In the genomic region with DNA sequence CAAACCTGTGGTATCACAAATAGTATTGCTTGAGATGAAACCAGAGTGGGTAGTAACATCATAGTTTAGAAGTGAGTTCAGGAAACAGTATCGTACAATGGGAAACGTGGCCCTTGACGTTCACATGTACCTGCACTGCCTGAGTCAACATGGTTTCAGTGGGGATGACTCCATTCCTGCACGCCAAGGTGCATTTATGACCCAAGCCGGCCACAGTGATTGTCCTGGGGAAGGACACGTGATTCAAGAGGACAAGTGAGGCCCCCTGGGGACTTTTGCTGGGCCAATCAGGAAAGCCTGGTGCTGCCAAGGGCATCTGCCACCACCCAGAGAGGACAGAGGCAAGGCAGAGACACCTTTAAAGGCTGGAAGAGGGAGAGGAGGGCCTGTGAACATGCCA, we compare ENCODE assay signal across 14 cellular contexts.
A peak's percentile ranks its signal among the peaks of the same experiment; 100 is the strongest.
DNase-seq lines count a peak whose midpoint lies in the region; ATAC-seq lines count a peak whose summit lies in the region.
"Had no signal": no experiment of that assay in that cellular context is flagged by ENCODE, and none has a peak within 500 bp of the region (broad histone marks: within the 10 kb centered on the region; RNA-seq: fewer than 3 reads in every experiment).

No MANE protein-coding gene starts in this region.

- H3K9me3 Mint-ChIP-seq in activated CD4-positive, alpha-beta memory T cell treated with anti-CD3 and anti-CD28 coated beads for 36 hours, result no peaks in the 10 kb centered on the region
- no peaks in the 10 kb centered on the region for H3K9me3 Mint-ChIP-seq in activated CD4-positive, alpha-beta memory T cell treated with anti-CD3 and anti-CD28 coated beads, Interleukin-2, amount 10 ng/mL, durations not matched to agents 7 days and 5 days
- H3K9me3 Mint-ChIP-seq in activated T-helper 17 cell treated with anti-CD3 and anti-CD28 coated beads, Interleukin-2, amount 50 U/mL, for 72 hours, result no peaks in the 10 kb centered on the region
- H3K9me3 Mint-ChIP-seq: CD4-positive, alpha-beta T cell; HFFc6 had no signal

- H3K4me3 Mint-ChIP-seq in activated CD4-positive, alpha-beta memory T cell treated with anti-CD3 and anti-CD28 coated beads for 36 hours, result no peak overlapping the region
- no peak overlapping the region for H3K4me3 Mint-ChIP-seq in activated CD4-positive, alpha-beta memory T cell treated with anti-CD3 and anti-CD28 coated beads, Interleukin-2, amount 10 ng/mL, durations not matched to agents 7 days and 5 days
- no peak overlapping the region for H3K4me3 Mint-ChIP-seq in activated T-helper 17 cell treated with anti-CD3 and anti-CD28 coated beads, Interleukin-2, amount 50 U/mL, for 72 hours
- H3K4me3 Mint-ChIP-seq: B cell; CD4-positive, alpha-beta T cell; HFFc6 had no signal

- POLR2A ChIA-PET in activated CD4-positive, alpha-beta memory T cell treated with anti-CD3 and anti-CD28 coated beads for 36 hours (lab: Charles Lee), result no interaction called here
- POLR2A ChIA-PET in activated CD4-positive, alpha-beta memory T cell treated with anti-CD3 and anti-CD28 coated beads, Interleukin-2, amount 10 ng/mL, durations not matched to agents 7 days and 5 days (lab: Charles Lee), result no interaction called here

- H3K27me3 Mint-ChIP-seq in activated CD4-positive, alpha-beta memory T cell treated with anti-CD3 and anti-CD28 coated beads for 36 hours, result peaks cover 24% of the 10 kb centered on the region
- H3K27me3 Mint-ChIP-seq in activated CD4-positive, alpha-beta memory T cell treated with anti-CD3 and anti-CD28 coated beads, Interleukin-2, amount 10 ng/mL, durations not matched to agents 7 days and 5 days, result peaks cover 17% of the 10 kb centered on the region
- peaks cover 30% of the 10 kb centered on the region for H3K27me3 Mint-ChIP-seq in activated T-helper 17 cell treated with anti-CD3 and anti-CD28 coated beads, Interleukin-2, amount 50 U/mL, for 72 hours

- no peaks in the 10 kb centered on the region for H3K36me3 Mint-ChIP-seq in activated CD4-positive, alpha-beta memory T cell treated with anti-CD3 and anti-CD28 coated beads for 36 hours
- H3K36me3 Mint-ChIP-seq in activated CD4-positive, alpha-beta memory T cell treated with anti-CD3 and anti-CD28 coated beads, Interleukin-2, amount 10 ng/mL, durations not matched to agents 7 days and 5 days (ENCODE audit: low read depth), result no peaks in the 10 kb centered on the region
- no peaks in the 10 kb centered on the region for H3K36me3 Mint-ChIP-seq in activated T-helper 17 cell treated with anti-CD3 and anti-CD28 coated beads, Interleukin-2, amount 50 U/mL, for 72 hours (ENCODE audit: low read depth)

- H3K27ac Mint-ChIP-seq in activated CD4-positive, alpha-beta memory T cell treated with anti-CD3 and anti-CD28 coated beads for 36 hours, result no peak overlapping the region
- H3K27ac Mint-ChIP-seq in activated CD4-positive, alpha-beta memory T cell treated with anti-CD3 and anti-CD28 coated beads, Interleukin-2, amount 10 ng/mL, durations not matched to agents 7 days and 5 days, result no peak overlapping the region
- H3K27ac Mint-ChIP-seq in activated T-helper 17 cell treated with anti-CD3 and anti-CD28 coated beads, Interleukin-2, amount 50 U/mL, for 72 hours, result peak overlapping the region; percentile 54
- H3K27ac Mint-ChIP-seq: B cell; CD4-positive, alpha-beta T cell; HFFc6 had no signal

- intact Hi-C loops in activated CD4-positive, alpha-beta memory T cell treated with anti-CD3 and anti-CD28 coated beads for 36 hours (cut with micrococcal nuclease), result no loop called here

- ATAC-seq in activated T-helper 17 cell treated with anti-CD3 and anti-CD28 coated beads, Interleukin-2, amount 50 U/mL, for 72 hours (replicated peaks), result peak; percentile 91
- no peak for ATAC-seq in HG03095 (IDR thresholded peaks at IDR 0.05; ENCODE audit: unreplicated experiment)

- peak; percentile 40 for DNase-seq in activated CD4-positive, alpha-beta memory T cell treated with anti-CD3 and anti-CD28 coated beads for 36 hours
- DNase-seq in activated CD4-positive, alpha-beta memory T cell treated with anti-CD3 and anti-CD28 coated beads, Interleukin-2, amount 10 ng/mL, durations not matched to agents 7 days and 5 days, result no peak
- peak; percentile 16 for DNase-seq in stimulated activated CD4-positive, alpha-beta T cell treated with anti-CD3 and anti-CD28 coated beads, Interleukin-15, amount 100 ng/mL, for 24 hours
- DNase-seq in stimulated activated CD4-positive, alpha-beta T cell treated with anti-CD3 and anti-CD28 coated beads, Interleukin-4, amount 100 ng/mL, for 24 hours, result no peak
- no peak for DNase-seq in NCI-H2107 (lab: John Stamatoyannopoulos, UW)
- DNase-seq: C1 segment of cervical spinal cord; Calu3; CD4-positive, alpha-beta T cell; DMS 273 treated with DMSO at 0.1 percent for 48 hours; HCEC 1CT; HFFc6 had no signal

- H3K4me1 Mint-ChIP-seq in activated CD4-positive, alpha-beta memory T cell treated with anti-CD3 and anti-CD28 coated beads for 36 hours (ENCODE audit: low read depth), result peaks cover 3% of the 10 kb centered on the region
- H3K4me1 Mint-ChIP-seq in activated CD4-positive, alpha-beta memory T cell treated with anti-CD3 and anti-CD28 coated beads, Interleukin-2, amount 10 ng/mL, durations not matched to agents 7 days and 5 days, result no peaks in the 10 kb centered on the region
- H3K4me1 Mint-ChIP-seq in activated T-helper 17 cell treated with anti-CD3 and anti-CD28 coated beads, Interleukin-2, amount 50 U/mL, for 72 hours, result no peaks in the 10 kb centered on the region
- H3K4me1 Mint-ChIP-seq: B cell had no signal

- CTCF ChIA-PET in activated CD4-positive, alpha-beta memory T cell treated with anti-CD3 and anti-CD28 coated beads for 36 hours (lab: Charles Lee), result interaction anchor here (1.1 to 1.6 kb wide), 2 partner anchors 148 to 211 kb away, joined by 3 to 4 read pairs; no protein-coding TSS in a partner anchor
- CTCF ChIA-PET in activated CD4-positive, alpha-beta memory T cell treated with anti-CD3 and anti-CD28 coated beads, Interleukin-2, amount 10 ng/mL, durations not matched to agents 7 days and 5 days (lab: Charles Lee), result no interaction called here

Comparison
In these comparisons a context has a peak if more than half of its experiments do, and no peak if none do; other contexts are left out.
1. DNase-seq: peak in activated CD4-positive, alpha-beta memory T cell treated with anti-CD3 and anti-CD28 coated beads for 36 hours (single experiment) and stimulated activated CD4-positive, alpha-beta T cell treated with anti-CD3 and anti-CD28 coated beads, Interleukin-15, amount 100 ng/mL, for 24 hours (single experiment); none in activated CD4-positive, alpha-beta memory T cell treated with anti-CD3 and anti-CD28 coated beads, Interleukin-2, amount 10 ng/mL, durations not matched to agents 7 days and 5 days (single experiment), stimulated activated CD4-positive, alpha-beta T cell treated with anti-CD3 and anti-CD28 coated beads, Interleukin-4, amount 100 ng/mL, for 24 hours (single experiment) and NCI-H2107 (single experiment).